In the genomic region with DNA sequence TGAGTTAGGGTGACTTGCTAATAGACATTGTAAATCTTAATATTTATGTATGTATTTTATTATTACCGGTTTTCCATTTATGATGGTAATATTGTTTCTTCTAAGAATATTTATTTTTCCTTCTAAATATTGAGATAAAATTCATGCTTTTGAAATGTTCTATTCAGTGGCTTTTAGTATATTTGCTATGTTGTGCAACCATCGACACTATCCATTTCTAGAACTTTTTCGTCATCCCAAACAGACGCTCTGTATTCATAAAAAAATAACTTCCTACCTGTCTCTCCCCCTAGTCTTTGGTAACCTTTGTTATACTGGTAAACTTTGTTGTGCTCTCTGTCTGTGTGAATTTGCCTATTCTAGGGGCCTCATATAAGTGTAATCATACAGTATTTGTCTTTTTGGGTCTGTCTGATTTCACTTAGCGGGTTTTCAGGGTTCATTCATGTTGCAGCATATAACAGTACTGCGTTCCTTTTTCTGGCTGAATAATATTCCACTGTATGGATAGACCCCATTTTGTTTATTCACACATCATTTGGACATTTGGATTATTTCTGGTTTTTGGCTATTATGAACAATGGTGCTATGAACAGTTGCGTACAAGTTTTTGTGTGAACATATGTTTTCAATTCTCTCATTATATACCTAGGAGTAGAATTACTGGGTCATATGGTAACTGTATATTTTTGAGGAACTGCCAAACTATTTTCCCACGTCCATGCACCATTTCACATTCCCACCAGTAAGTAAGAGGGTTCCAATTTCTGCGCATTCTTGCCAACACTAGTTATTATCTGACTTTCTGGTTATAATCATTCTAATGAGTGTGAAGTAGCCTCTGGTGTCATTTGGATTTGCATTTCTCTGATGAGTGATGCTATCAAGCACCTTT, we compare ENCODE assay signal across 11 cellular contexts. TPM values are rescaled to one million over a fixed set of nuclear protein-coding genes. Genes with fewer than 3 reads are reported as not detected.
DNase-seq lines count a peak whose midpoint lies in the region; ATAC-seq and TF ChIP-seq lines count a peak whose summit lies in the region.
"Had no signal": no experiment of that assay in that cellular context is flagged by ENCODE, and none has a peak within 500 bp of the region (broad histone marks: within the 10 kb centered on the region; RNA-seq: fewer than 3 reads in every experiment).

No MANE protein-coding gene starts in this region.

- H2BK12ac ChIP-seq in H9 (ENCODE audit: insufficient read length, low read depth, low read length) = no peak overlapping the region

- H3K27me3 ChIP-seq in parathyroid adenoma (ENCODE audit: control insufficient read depth, insufficient read depth, low read length) (no peaks in the 10 kb centered on the region), H9 (ENCODE audit: insufficient read depth, low read length) (no peaks in the 10 kb centered on the region)

- H3K56ac ChIP-seq in H9 (ENCODE audit: insufficient read length, low read depth, low read length) = no peak overlapping the region

- H4K8ac ChIP-seq in H9 (replicated peaks; ENCODE audit: insufficient read length, low read depth, low read length) = no peak overlapping the region

- H3K18ac ChIP-seq in H9 (ENCODE audit: insufficient read length, low read depth, low read length) = no peak overlapping the region

- H4K91ac ChIP-seq in H9 (ENCODE audit: insufficient read length, low read depth, low read length) = no peak overlapping the region

- H3K23me2 ChIP-seq in H9 (ENCODE audit: insufficient read length, low read depth, low read length, poor library complexity, severe bottlenecking) = no peaks in the 10 kb centered on the region

- no peak overlapping the region for H2BK20ac ChIP-seq in H9 (ENCODE audit: low read depth, low read length, poor library complexity, severe bottlenecking)

- no peak for ATAC-seq in GM19455 (IDR thresholded peaks at IDR 0.05; ENCODE audit: unreplicated experiment)

- H3K27me3 Mint-ChIP-seq in chondrocyte (ENCODE audit: low read depth) = no peaks in the 10 kb centered on the region
- peaks cover 3% of the 10 kb centered on the region; the same call in 1 of the 2 replicates for H3K27me3 Mint-ChIP-seq in H9 (ENCODE audit: low read depth)

- H3K4me3 Mint-ChIP-seq in chondrocyte (ENCODE audit: unreplicated experiment) (no peak overlapping the region), H9 (no peak overlapping the region)

- H3K27ac Mint-ChIP-seq in chondrocyte (ENCODE audit: unreplicated experiment) (peak overlapping the region; percentile 90), H9 (no peak overlapping the region)

- no peak overlapping the region for H2BK15ac ChIP-seq in H9 (ENCODE audit: low read depth, low read length)

- no peak overlapping the region for H3K4ac ChIP-seq in H9 (ENCODE audit: low read depth, low read length)

- H3K79me1 ChIP-seq in H9 (ENCODE audit: insufficient read depth, low read depth, low read length, poor library complexity, severe bottlenecking) = no peaks in the 10 kb centered on the region

- H3K4me2 ChIP-seq in parathyroid adenoma (ENCODE audit: low read length) (no peak overlapping the region), H9 (ENCODE audit: insufficient read depth, insufficient read length, low read length) (no peak overlapping the region)

- no peak overlapping the region for H3K23ac ChIP-seq in H9 (ENCODE audit: insufficient read length, low read depth, low read length)

- H3K9me3 Mint-ChIP-seq in chondrocyte (ENCODE audit: low read depth) (no peaks in the 10 kb centered on the region), H9 (no peaks in the 10 kb centered on the region)

- H3K4me1 Mint-ChIP-seq in chondrocyte (ENCODE audit: low read depth) (peaks cover 84% of the 10 kb centered on the region), H9 (peaks cover 0 to 4% of the 10 kb centered on the region in 2 experiments; a peak in 2 of 4 replicates)

- WGBS in H9 (ENCODE audit: extremely low coverage, insufficient read length, low lambda C conversion rate) = no CpG with 5 or more reads among the region's 9 CpGs

- H3K27ac ChIP-seq in parathyroid adenoma (peak overlapping the region; percentile 84), H9 (ENCODE audit: insufficient read length, low read depth, low read length) (no peak overlapping the region)

- H3K9me3 ChIP-seq in parathyroid adenoma (ENCODE audit: control insufficient read depth, low read length) (no peaks in the 10 kb centered on the region), H9 (ENCODE audit: control insufficient read depth, low read depth, low read length) (no peaks in the 10 kb centered on the region)

- no peak overlapping the region for H3K14ac ChIP-seq in H9 (ENCODE audit: insufficient read depth, low read length)

- H2AFZ ChIP-seq in parathyroid adenoma (no peak overlapping the region), H9 (ENCODE audit: low read length) (no peak overlapping the region)

- H3K9ac ChIP-seq in parathyroid adenoma (no peak overlapping the region), H9 (ENCODE audit: extremely low read depth, insufficient read length, low read length) (no peak overlapping the region)

- H3K4me1 ChIP-seq in parathyroid adenoma = peaks cover 35% of the 10 kb centered on the region
- no peaks in the 10 kb centered on the region for H3K4me1 ChIP-seq in H9 (ENCODE audit: insufficient read depth, low read length)

- H3K36me3 ChIP-seq in parathyroid adenoma (ENCODE audit: control insufficient read depth, insufficient read depth, low read length) = no peaks in the 10 kb centered on the region

- H4K20me1 ChIP-seq in H9 (ENCODE audit: control insufficient read depth, insufficient read depth, insufficient read length) = no peaks in the 10 kb centered on the region

- DNase-seq in EL = peak; percentile 5
- peak; percentile 43 for DNase-seq in NCI-H69 (lab: John Stamatoyannopoulos, UW)
- DNase-seq in chondrocyte (ENCODE audit: low spot score) = no peak
- DNase-seq in H9 = no peak
- no peak for DNase-seq in NCI-H2081 treated with DMSO at 0.1 percent for 48 hours (lab: John Stamatoyannopoulos, UW)
- DNase-seq in NCI-H146 treated with DMSO at 0.1 percent for 48 hours (lab: John Stamatoyannopoulos, UW; ENCODE audit: unreplicated experiment) = no peak
- DNase-seq: activated CD4-positive, alpha-beta T cell treated with anti-CD3 and anti-CD28 coated beads for 1 hour; cortex of kidney; stimulated activated naive CD8-positive, alpha-beta T cell treated with anti-CD3 and anti-CD28 coated beads, Interleukin-15, Interleukin-2, amounts not matched to agents 100 U/mL and 50 U/mL, for 24 hours had no signal

- no peak overlapping the region for H4K5ac ChIP-seq in H9 (ENCODE audit: insufficient read length, low read depth, low read length)

- H3K4me3 ChIP-seq in parathyroid adenoma (ENCODE audit: low read depth, low read length) = no peak overlapping the region

- no peak overlapping the region for H2BK120ac ChIP-seq in H9 (ENCODE audit: low read depth, low read length, poor library complexity, severe bottlenecking)

- no peak overlapping the region for H3T11ph ChIP-seq in H9 (ENCODE audit: low read length)

- H3K36me3 Mint-ChIP-seq in chondrocyte (ENCODE audit: low read depth) (peaks cover 43% of the 10 kb centered on the region), H9 (ENCODE audit: insufficient read depth in 1 of 3, low read depth in 3 of 3) (no peaks in the 10 kb centered on the region)

- no peak overlapping the region for H2BK5ac ChIP-seq in H9 (ENCODE audit: insufficient read length, low read length)

- H2AK5ac ChIP-seq in H9 (ENCODE audit: insufficient read length, low read length) = no peak overlapping the region

- TF ChIP-seq CTCF in chondrocyte (IDR thresholded peaks at IDR 0.05) (no peak), parathyroid adenoma (IDR thresholded peaks at IDR 0.05) (no peak), H9 (conservative IDR thresholded peaks at IDR 0.05) (no peak)

- peaks cover 17% of the 10 kb centered on the region for H3K79me2 ChIP-seq in parathyroid adenoma
- no peaks in the 10 kb centered on the region for H3K79me2 ChIP-seq in H9 (ENCODE audit: insufficient read depth, low read length)

RNA-seq across cellular contexts. Expression of gene NEAT1, which starts 15.9 kb away (rescaled TPM):
- 333 to 440 TPM (median 377 TPM) in 3 replicates for total RNA-seq in chondrocyte
- total RNA-seq in H9 (2021) = 11.1 and 12.7 TPM in 2 replicates

RNA-seq across cellular contexts. Expression of gene FRMD8, which starts 52.1 kb away (rescaled TPM):
- total RNA-seq in chondrocyte (43.6 to 49.6 TPM (median 45.5 TPM) in 3 replicates), H9 (2021) (19.0 and 22.7 TPM in 2 replicates)

RNA-seq across cellular contexts. Expression of gene SLC25A45, which starts 56.1 kb away (rescaled TPM):
- 11.7 to 14.4 TPM (median 13.1 TPM) in 3 replicates for total RNA-seq in chondrocyte
- 1.1 and 1.6 TPM in 2 replicates for total RNA-seq in H9 (2021)

Comparison
In these comparisons a context has a peak if more than half of its experiments do, and no peak if none do; other contexts are left out.
1. DNase-seq: peak in EL (single experiment) and NCI-H69 (single experiment); none in chondrocyte (single experiment), H9 (single experiment), NCI-H2081 treated with DMSO at 0.1 percent for 48 hours (single experiment) and NCI-H146 treated with DMSO at 0.1 percent for 48 hours (single experiment).
2. RNA of gene NEAT1, which starts 15.9 kb away (total RNA-seq): 333 to 440 TPM in chondrocyte; 11.1 to 12.7 TPM in H9; every median in the first group is over 10 times any median in the second.